Comparison of ENCODE assay signal across 8 cellular contexts in genomic region chr2:209933499-209934458, GRCh38.
DNase-seq lines count a peak whose midpoint lies in the region; ATAC-seq and TF ChIP-seq lines count a peak whose summit lies in the region.
"Had no signal": no experiment of that assay in that cellular context is flagged by ENCODE, and none has a peak within 500 bp of the region (broad histone marks: within the 10 kb centered on the region; RNA-seq: fewer than 3 reads in every experiment).

No MANE protein-coding gene starts in this region.

- no peak overlapping the region for H3K4me3 ChIP-seq in body of pancreas

- no peaks in the 10 kb centered on the region for H3K9me3 ChIP-seq in body of pancreas

- DNase-seq in HT1080 (ENCODE audit: low read depth), result peak; percentile 87
- DNase-seq in body of pancreas, result peak; percentile 53 to 76 (median 64)
- DNase-seq in kidney glomerular epithelial cell (lab: John Stamatoyannopoulos, UW), result peak; percentile 24
- DNase-seq in superior temporal gyrus (ENCODE audit: extremely low spot score), result peak; percentile 97
- DNase-seq in activated gamma-delta T cell treated with Interleukin-2 at 50 U/mL for 16 hours, result no peak
- DNase-seq in NCI-H146 treated with DMSO at 0.1 percent for 48 hours (lab: John Stamatoyannopoulos, UW; ENCODE audit: unreplicated experiment), result no peak
- DNase-seq in SHP77 (lab: John Stamatoyannopoulos, UW), result no peak
- DNase-seq: NCI-H1694 had no signal

- TF ChIP-seq POLR2A in body of pancreas (IDR thresholded peaks at IDR 0.05), result no peak

- TF ChIP-seq CTCF in body of pancreas (IDR thresholded peaks at IDR 0.05), result no peak

- H3K4me1 ChIP-seq in body of pancreas, result peaks cover 30% of the 10 kb centered on the region

- WGBS in body of pancreas, 2 donors, result 13 to 19% methylated on average over 11 of the region's 11 CpGs

- ATAC-seq in body of pancreas, result peak; percentile 78

- no peaks in the 10 kb centered on the region for H3K36me3 ChIP-seq in body of pancreas (replicated peaks in 1 of 2; ENCODE audit: insufficient read depth in 1 of 2, low read depth in 2 of 2)

- no peaks in the 10 kb centered on the region for H3K27me3 ChIP-seq in body of pancreas

- H3K27ac ChIP-seq in body of pancreas, result peak overlapping the region; percentile 33 to 79 (median 63)

- intact Hi-C loops in body of pancreas (cut with DNase I), result no loop called here

Comparison
In these comparisons a context has a peak if more than half of its experiments do, and no peak if none do; other contexts are left out.
1. DNase-seq: peak in HT1080 (single experiment), body of pancreas (4 of 4), kidney glomerular epithelial cell (single experiment) and superior temporal gyrus (single experiment); none in activated gamma-delta T cell treated with Interleukin-2 at 50 U/mL for 16 hours (single experiment), NCI-H146 treated with DMSO at 0.1 percent for 48 hours (single experiment) and SHP77 (0 of 2).